15 cellular contexts compared by ENCODE assay signal in genomic region chr1:24715658-24716057, GRCh38. TPM values are rescaled to one million over a fixed set of nuclear protein-coding genes. Genes with fewer than 3 reads are reported as not detected.
DNase-seq lines count a peak whose midpoint lies in the region; ATAC-seq, FAIRE-seq and TF ChIP-seq lines count a peak whose summit lies in the region.
"Had no signal": no experiment of that assay in that cellular context is flagged by ENCODE, and none has a peak within 500 bp of the region (broad histone marks: within the 10 kb centered on the region; RNA-seq: fewer than 3 reads in every experiment).

No MANE protein-coding gene starts in this region.

- H3K4me1 ChIP-seq in endothelial cell of umbilical vein (ENCODE audit: control insufficient read depth, extremely low read depth, insufficient read depth, low read length): peaks cover 12% of the 10 kb centered on the region

- peak overlapping the region; percentile 72 for H3K27ac Mint-ChIP-seq in activated CD4-positive, alpha-beta T cell treated with anti-CD3 and anti-CD28 coated beads for 36 hours

- BruUV-seq in endothelial cell of umbilical vein (replicated peaks; lab: Mats Ljungman, UMichigan): no TSS peak

- H3K27me3 Mint-ChIP-seq in activated CD4-positive, alpha-beta T cell treated with anti-CD3 and anti-CD28 coated beads for 36 hours: no peaks in the 10 kb centered on the region

- intact Hi-C loops in activated CD4-positive, alpha-beta T cell treated with anti-CD3 and anti-CD28 coated beads for 36 hours (cut with DNase I, micrococcal nuclease): loop anchor here in 1 of 2 experiments (10.0 kb wide), 1 partner anchor 1849 kb away; no protein-coding TSS in a partner anchor
- intact Hi-C loops in endothelial cell of umbilical vein (cut with micrococcal nuclease): no loop called here

- H3K9me3 Mint-ChIP-seq in activated CD4-positive, alpha-beta T cell treated with anti-CD3 and anti-CD28 coated beads for 36 hours (ENCODE audit: low read depth): no peaks in the 10 kb centered on the region

- H3K9ac ChIP-seq in endothelial cell of umbilical vein (replicated peaks; ENCODE audit: extremely low read depth, insufficient read depth, low read length): no peak overlapping the region

- ATAC-seq in activated CD4-positive, alpha-beta T cell treated with anti-CD3 and anti-CD28 coated beads for 36 hours: no peak

- H3K27me3 ChIP-seq in endothelial cell of umbilical vein (ENCODE audit: control insufficient read depth in 2 of 2, insufficient read depth in 2 of 2, low read length in 2 of 2): no peaks in the 10 kb centered on the region

- POLR2A ChIA-PET in activated CD4-positive, alpha-beta T cell treated with anti-CD3 and anti-CD28 coated beads for 36 hours (lab: Charles Lee): no interaction called here
- POLR2A ChIA-PET in endothelial cell of umbilical vein (lab: Charles Lee): no interaction called here

- H3K4me3 ChIP-seq in endothelial cell of umbilical vein (replicated peaks in 1 of 3; ENCODE audit: insufficient read depth in 1 of 3, low read depth in 1 of 3, low read length in 3 of 3): no peak overlapping the region

- H3K27ac ChIP-seq in angular gyrus (ENCODE audit: low read depth, low read length): peak overlapping the region; percentile 93
- H3K27ac ChIP-seq in endothelial cell of umbilical vein (ENCODE audit: insufficient read depth, low read depth, low read length): no peak overlapping the region
- H3K27ac ChIP-seq in substantia nigra (ENCODE audit: low read depth, low read length, poor library complexity, severe bottlenecking): peak overlapping the region; percentile 97
- H3K27ac ChIP-seq: 22Rv1, HL-60 had no signal

- H3K4me2 ChIP-seq in endothelial cell of umbilical vein (ENCODE audit: insufficient read depth, low read length): no peak overlapping the region

- no peaks in the 10 kb centered on the region for H3K79me2 ChIP-seq in endothelial cell of umbilical vein (ENCODE audit: control insufficient read depth, insufficient read depth, low read length)

- H3K9me3 ChIP-seq in endothelial cell of umbilical vein (replicated peaks; ENCODE audit: control insufficient read depth, insufficient read depth, low read length): no peaks in the 10 kb centered on the region

- no peak for DNase-seq in activated CD4-positive, alpha-beta T cell treated with anti-CD3 and anti-CD28 coated beads for 36 hours
- DNase-seq in activated CD4-positive, alpha-beta T cell treated with anti-CD3 and anti-CD28 coated beads for 48 hours: no peak
- DNase-seq in endothelial cell of umbilical vein (ENCODE audit: low read depth, low spot score): no peak
- peak in 1 of 49 donors; percentile 39 for DNase-seq in substantia nigra (lab: John Stamatoyannopoulos, UW)
- no peak for DNase-seq in putamen (ENCODE audit: low spot score)
- DNase-seq in inferior parietal cortex (ENCODE audit: extremely low spot score): no peak
- DNase-seq in D721Med (ENCODE audit: insufficient read length, low spot score): no peak
- DNase-seq: NCI-H1105 treated with DMSO at 0.1 percent for 48 hours, NCI-H187 treated with DMSO at 0.1 percent for 48 hours, NCI-H2171, NCI-H510A, SHP77 treated with DMSO at 0.1 percent for 48 hours had no signal

- CTCF ChIA-PET in activated CD4-positive, alpha-beta T cell treated with anti-CD3 and anti-CD28 coated beads for 36 hours (lab: Charles Lee): interaction anchor here (1.3 to 1.4 kb wide), 2 partner anchors 11 to 27 kb away, joined by 3 to 5 read pairs; no protein-coding TSS in a partner anchor
- CTCF ChIA-PET in endothelial cell of umbilical vein (lab: Charles Lee): no interaction called here

- no peak for TF ChIP-seq POLR2A in endothelial cell of umbilical vein (IDR thresholded peaks at IDR 0.05; ENCODE audit: low read depth, low read length)

- no peaks in the 10 kb centered on the region for H3K9me1 ChIP-seq in endothelial cell of umbilical vein (replicated peaks; ENCODE audit: control insufficient read depth, extremely low read depth, insufficient read depth, low read length)

- TF ChIP-seq CTCF in endothelial cell of umbilical vein (IDR thresholded peaks at IDR 0.05; ENCODE audit: extremely low read depth in 1 of 2, insufficient read depth in 1 of 2, low read depth in 1 of 2, low read length in 2 of 2): no peak
- no peak for TF ChIP-seq CTCF in D721Med (IDR thresholded peaks at IDR 0.05; ENCODE audit: insufficient read depth, missing control alignments)

- H2AFZ ChIP-seq in endothelial cell of umbilical vein (ENCODE audit: low read depth, low read length): peak overlapping the region; percentile 53

- no peaks in the 10 kb centered on the region for H4K20me1 ChIP-seq in endothelial cell of umbilical vein (replicated peaks; ENCODE audit: control insufficient read depth, extremely low read depth, insufficient read depth, low read length)

- no peaks in the 10 kb centered on the region for H3K36me3 ChIP-seq in endothelial cell of umbilical vein (ENCODE audit: control insufficient read depth in 2 of 2, extremely low read depth in 1 of 2, insufficient read depth in 2 of 2, low read length in 2 of 2)

- H3K4me3 Mint-ChIP-seq in activated CD4-positive, alpha-beta T cell treated with anti-CD3 and anti-CD28 coated beads for 36 hours: no peak overlapping the region

- peaks cover 7% of the 10 kb centered on the region for H3K4me1 Mint-ChIP-seq in activated CD4-positive, alpha-beta T cell treated with anti-CD3 and anti-CD28 coated beads for 36 hours

- FAIRE-seq in endothelial cell of umbilical vein (lab: Jason Lieb, UNC) (no peak), D721Med (lab: Jason Lieb, UNC) (no peak)

- no peaks in the 10 kb centered on the region for H3K36me3 Mint-ChIP-seq in activated CD4-positive, alpha-beta T cell treated with anti-CD3 and anti-CD28 coated beads for 36 hours (ENCODE audit: low read depth)

- dilution Hi-C loops in endothelial cell of umbilical vein (cut with MboI; ENCODE audit: extremely low pct_ligation_motif_present, low sequenced_read_pairs): no loop called here

TF ChIP-seq in endothelial cell of umbilical vein, 7 proteins besides CTCF, POLR2A, EP300 and RAD21:
- TF ChIP-seq MYC (IDR thresholded peaks at IDR 0.05; ENCODE audit: low read depth, low read length) (no peak), FOS (IDR thresholded peaks at IDR 0.05; ENCODE audit: borderline replicate concordance, insufficient read depth, low read length) (no peak), GATA2 (IDR thresholded peaks at IDR 0.05; ENCODE audit: insufficient read depth, insufficient read length, low read depth, low read length) (no peak), EZH2 (IDR thresholded peaks at IDR 0.05; ENCODE audit: borderline replicate concordance, low read depth, low read length, severe bottlenecking) (no peak), POLR2AphosphoS5 (IDR thresholded peaks at IDR 0.05; ENCODE audit: insufficient read depth, low read depth, low read length) (no peak), MAX (IDR thresholded peaks at IDR 0.05; ENCODE audit: insufficient read depth, insufficient read length) (no peak), JUN (IDR thresholded peaks at IDR 0.05; ENCODE audit: borderline replicate concordance, insufficient read depth, insufficient read length, low read depth) (no peak)

RNA-seq across cellular contexts. Expression of gene CLIC4, which starts 29.6 kb away (rescaled TPM):
- total RNA-seq in activated CD4-positive, alpha-beta T cell treated with anti-CD3 and anti-CD28 coated beads for 36 hours: 10 to 100 TPM; 29.8 to 33.1 TPM
- 330 and 333 TPM in 2 replicates for total RNA-seq in endothelial cell of umbilical vein
- polyA plus RNA-seq in endothelial cell of umbilical vein: 76.6 and 97.5 TPM in 2 replicates
- polyA plus RNA-seq in endothelial cell of umbilical vein (2011; cell fraction: cytosol; rRNA removed): 122 and 128 TPM in 2 replicates
- 67.0 and 84.4 TPM in 2 replicates for polyA plus RNA-seq in endothelial cell of umbilical vein (2011; cell fraction: nucleus; rRNA removed)
- 156 and 227 TPM in 2 replicates for polyA plus RNA-seq in endothelial cell of umbilical vein (2012)
- 74.9 and 89.1 TPM in 2 replicates for polyA minus RNA-seq in endothelial cell of umbilical vein
- 65.3 TPM for polyA minus RNA-seq in endothelial cell of umbilical vein (2011; cell fraction: cytosol; rRNA and poly(A)+ RNA removed)
- 74.6 and 101 TPM in 2 replicates for polyA minus RNA-seq in endothelial cell of umbilical vein (2011; cell fraction: nucleus; rRNA and poly(A)+ RNA removed)
